Comparison of ENCODE assay signal across 10 cellular contexts in the genomic region with DNA sequence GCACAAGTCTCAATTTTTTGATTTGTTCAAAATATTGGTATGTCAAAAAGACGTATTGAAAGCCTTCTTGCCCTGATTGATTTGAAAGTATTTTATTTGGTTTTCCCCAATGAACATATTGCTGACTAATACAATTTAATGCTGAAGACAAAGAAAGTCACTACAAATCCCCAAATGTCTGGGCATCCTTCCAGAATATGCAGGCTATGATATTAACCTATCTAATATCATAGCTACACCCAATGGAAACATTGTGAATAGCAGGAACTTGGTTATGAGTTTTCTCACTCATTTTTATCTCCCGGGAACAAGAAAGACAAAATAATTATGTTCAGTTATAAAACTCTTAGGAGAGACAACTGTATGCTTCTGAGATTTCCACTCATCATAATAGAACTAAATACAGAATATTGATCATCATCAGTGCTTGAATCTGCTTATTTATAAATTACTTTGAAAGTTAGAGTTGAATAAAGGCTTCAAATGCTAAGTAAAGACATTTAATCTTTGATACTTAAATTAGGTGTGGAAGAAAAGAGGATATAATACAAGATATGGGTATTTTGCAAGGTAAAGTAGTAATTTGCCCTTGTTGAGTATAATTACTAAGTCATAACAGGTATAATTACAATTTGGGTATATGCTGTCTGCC.
DNase-seq lines count a peak whose midpoint lies in the region; ATAC-seq, FAIRE-seq and TF ChIP-seq lines count a peak whose summit lies in the region.
"Had no signal": no experiment of that assay in that cellular context is flagged by ENCODE, and none has a peak within 500 bp of the region (broad histone marks: within the 10 kb centered on the region; RNA-seq: fewer than 3 reads in every experiment).

No MANE protein-coding gene starts in this region.

- H3K4me3 Mint-ChIP-seq in immature natural killer cell = no peak overlapping the region
- no peak overlapping the region for H3K4me3 Mint-ChIP-seq in activated CD4-positive, alpha-beta T cell treated with anti-CD3 and anti-CD28 coated beads, Interleukin-2, amount 10 ng/mL, durations not matched to agents 7 days and 5 days

- CTCF ChIA-PET in activated CD4-positive, alpha-beta T cell treated with anti-CD3 and anti-CD28 coated beads, Interleukin-2, amount 10 ng/mL, durations not matched to agents 7 days and 5 days (lab: Charles Lee) = no interaction called here

- H3K4me1 ChIP-seq in left ventricle myocardium inferior = peaks cover 39% of the 10 kb centered on the region

- H3K36me3 ChIP-seq in left ventricle myocardium inferior = no peaks in the 10 kb centered on the region
- H3K36me3 ChIP-seq: BLaER1 treated with 17β-estradiol and CSF1 and Interleukin-3, amounts not matched to agents 10 nM and 100 nM had no signal

- no peaks in the 10 kb centered on the region for H3K4me1 Mint-ChIP-seq in immature natural killer cell
- H3K4me1 Mint-ChIP-seq in activated CD4-positive, alpha-beta T cell treated with anti-CD3 and anti-CD28 coated beads, Interleukin-2, amount 10 ng/mL, durations not matched to agents 7 days and 5 days = no peaks in the 10 kb centered on the region

- H3K27me3 Mint-ChIP-seq in immature natural killer cell (ENCODE audit: low read depth in 3 of 3) = peaks cover 0 to 6% (median 0%) of the 10 kb centered on the region in 3 donors
- no peaks in the 10 kb centered on the region for H3K27me3 Mint-ChIP-seq in activated CD4-positive, alpha-beta T cell treated with anti-CD3 and anti-CD28 coated beads, Interleukin-2, amount 10 ng/mL, durations not matched to agents 7 days and 5 days

- DNase-seq in NCI-H2107 treated with DMSO at 0.1 percent for 48 hours (lab: John Stamatoyannopoulos, UW; ENCODE audit: unreplicated experiment) (peak; percentile 20), NCI-H2107 (lab: John Stamatoyannopoulos, UW) (no peak), SK-MEL-5 (ENCODE audit: low read depth, low spot score) (peak; percentile 83), left ventricle myocardium inferior (no peak), urothelium cell line (ENCODE audit: low spot score) (peak; percentile 41), immature natural killer cell (no peak)
- DNase-seq in activated CD4-positive, alpha-beta T cell treated with anti-CD3 and anti-CD28 coated beads, Interleukin-2, amount 10 ng/mL, durations not matched to agents 7 days and 5 days = no peak

- peaks cover 0 to 17% (median 6%) of the 10 kb centered on the region in 6 donors for H3K9me3 Mint-ChIP-seq in immature natural killer cell
- no peaks in the 10 kb centered on the region for H3K9me3 Mint-ChIP-seq in activated CD4-positive, alpha-beta T cell treated with anti-CD3 and anti-CD28 coated beads, Interleukin-2, amount 10 ng/mL, durations not matched to agents 7 days and 5 days

- POLR2A ChIA-PET in activated CD4-positive, alpha-beta T cell treated with anti-CD3 and anti-CD28 coated beads, Interleukin-2, amount 10 ng/mL, durations not matched to agents 7 days and 5 days (lab: Charles Lee) = no interaction called here

- no peak for ATAC-seq in HG03175 (IDR thresholded peaks at IDR 0.05; ENCODE audit: unreplicated experiment)

- intact Hi-C loops in left ventricle myocardium inferior (cut with micrococcal nuclease) = loop anchor here (10.0 kb wide), 3 partner anchors 620 to 1100 kb away; no protein-coding TSS in a partner anchor

- no peaks in the 10 kb centered on the region for H3K36me3 Mint-ChIP-seq in immature natural killer cell
- no peaks in the 10 kb centered on the region for H3K36me3 Mint-ChIP-seq in activated CD4-positive, alpha-beta T cell treated with anti-CD3 and anti-CD28 coated beads, Interleukin-2, amount 10 ng/mL, durations not matched to agents 7 days and 5 days (ENCODE audit: low read depth)

- no peak overlapping the region for H3K4me3 ChIP-seq in left ventricle myocardium inferior
- H3K4me3 ChIP-seq: BLaER1 treated with 17β-estradiol and CSF1 and Interleukin-3, amounts not matched to agents 10 nM and 100 nM; skin epidermis had no signal

- in situ Hi-C loops in SK-MEL-5 (cut with HindIII; ENCODE audit: low pct_unique_long_range_greater_than_20kb, low sequenced_read_pairs) = no loop called here

- H3K27me3 ChIP-seq in left ventricle myocardium inferior (ENCODE audit: low read depth) = no peaks in the 10 kb centered on the region

- no peaks in the 10 kb centered on the region for H3K9me3 ChIP-seq in left ventricle myocardium inferior (replicated peaks)
- H3K9me3 ChIP-seq: BLaER1 treated with 17β-estradiol and CSF1 and Interleukin-3, amounts not matched to agents 10 nM and 100 nM had no signal

- no peak for FAIRE-seq in urothelium cell line (lab: Jason Lieb, UNC)

- peak overlapping the region; percentile 3 for H3K27ac ChIP-seq in left ventricle myocardium inferior (replicated peaks)
- H3K27ac ChIP-seq: skin epidermis had no signal

- H3K27ac Mint-ChIP-seq in immature natural killer cell = no peak overlapping the region
- H3K27ac Mint-ChIP-seq in activated CD4-positive, alpha-beta T cell treated with anti-CD3 and anti-CD28 coated beads, Interleukin-2, amount 10 ng/mL, durations not matched to agents 7 days and 5 days = no peak overlapping the region

- peak; percentile 82 for TF ChIP-seq CTCF in left ventricle myocardium inferior (IDR thresholded peaks at IDR 0.05; ENCODE audit: borderline replicate concordance)

Comparison
In these comparisons a context has a peak if more than half of its experiments do, and no peak if none do; other contexts are left out.
1. DNase-seq: peak in NCI-H2107 treated with DMSO at 0.1 percent for 48 hours (single experiment), SK-MEL-5 (single experiment) and urothelium cell line (single experiment); none in NCI-H2107 (single experiment), left ventricle myocardium inferior (single experiment), immature natural killer cell (0 of 3) and activated CD4-positive, alpha-beta T cell treated with anti-CD3 and anti-CD28 coated beads, Interleukin-2, amount 10 ng/mL, durations not matched to agents 7 days and 5 days (single experiment).